In the genomic region with DNA sequence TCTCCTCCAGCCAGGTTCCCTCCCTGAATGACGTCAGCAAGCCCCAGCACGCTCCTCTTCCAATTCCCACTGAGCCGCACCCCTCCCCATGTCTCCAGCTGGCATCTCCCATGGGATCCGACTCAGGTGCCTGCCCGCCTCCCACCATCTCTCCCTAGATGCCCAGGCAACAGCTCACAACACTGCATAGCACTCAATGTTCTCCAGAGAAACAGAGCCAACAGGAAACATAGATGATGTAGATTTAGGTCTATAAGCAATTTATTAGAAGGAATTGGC, we compare ENCODE assay signal across 18 cellular contexts.
"Had no signal": no experiment of that assay in that cellular context is flagged by ENCODE, and none has a peak within 500 bp of the region (broad histone marks: within the 10 kb centered on the region; RNA-seq: fewer than 3 reads in every experiment).

No MANE protein-coding gene starts in this region.

- H3K4me1 ChIP-seq: adrenal gland, left ventricle myocardium inferior, tibial nerve had no signal

- H3K9me3 Mint-ChIP-seq: activated CD4-positive, alpha-beta T cell treated with anti-CD3 and anti-CD28 coated beads, Interleukin-2, amount 10 ng/mL, durations not matched to agents 24 days and 14 days had no signal

- H3K9me3 ChIP-seq: adrenal gland had no signal

- H3K4me3 Mint-ChIP-seq: activated B cell treated with CpG ODN at 0.5 μM for 24 hours; activated CD4-positive, alpha-beta T cell treated with anti-CD3 and anti-CD28 coated beads, Interleukin-2, amount 10 ng/mL, durations not matched to agents 24 days and 14 days; effector memory CD8-positive, alpha-beta T cell; nephron; T-helper 17 cell had no signal

- H3K27ac ChIP-seq: adrenal gland, epithelial cell of prostate, left ventricle myocardium inferior, tibial nerve had no signal

- H3K27me3 Mint-ChIP-seq: activated CD4-positive, alpha-beta T cell treated with anti-CD3 and anti-CD28 coated beads, Interleukin-2, amount 10 ng/mL, durations not matched to agents 24 days and 14 days had no signal

- H3K27me3 ChIP-seq: adrenal gland, tibial nerve had no signal

- H3K4me3 ChIP-seq: adrenal gland, left ventricle myocardium inferior, tibial nerve had no signal

- ATAC-seq: effector memory CD8-positive, alpha-beta T cell; T-helper 17 cell had no signal

- H3K27ac Mint-ChIP-seq: activated B cell treated with CpG ODN at 0.5 μM for 24 hours; activated CD4-positive, alpha-beta T cell treated with anti-CD3 and anti-CD28 coated beads, Interleukin-2, amount 10 ng/mL, durations not matched to agents 24 days and 14 days; effector memory CD8-positive, alpha-beta T cell; nephron; T-helper 17 cell had no signal

- H3K36me3 ChIP-seq: adrenal gland, left ventricle myocardium inferior, tibial nerve had no signal

- DNase-seq: activated B cell treated with CpG ODN at 0.5 μM for 24 hours; activated CD4-positive, alpha-beta T cell treated with anti-CD3 and anti-CD28 coated beads, Interleukin-2, amount 10 ng/mL, durations not matched to agents 24 days and 14 days; activated naive CD4-positive, alpha-beta T cell treated with anti-CD3 and anti-CD28 coated beads, Interleukin-2, amount 50 U/mL, for 16 hours; activated T-cell treated with anti-CD3 and anti-CD28 coated beads for 4 hours; caudate nucleus; cortex of kidney; effector memory CD8-positive, alpha-beta T cell; left ventricle myocardium inferior; mesenchymal stem cell; stimulated activated CD4-positive, alpha-beta T cell treated with anti-CD3 and anti-CD28 coated beads, Interleukin-15, amount 100 ng/mL, for 24 hours; stimulated activated CD4-positive, alpha-beta T cell treated with anti-CD3 and anti-CD28 coated beads, Interleukin-4, amount 100 ng/mL, for 4 hours; T-helper 17 cell had no signal

- FAIRE-seq: keratinocyte, TTC549 had no signal

- H3K4me1 Mint-ChIP-seq: activated B cell treated with CpG ODN at 0.5 μM for 24 hours; activated CD4-positive, alpha-beta T cell treated with anti-CD3 and anti-CD28 coated beads, Interleukin-2, amount 10 ng/mL, durations not matched to agents 24 days and 14 days; T-helper 17 cell had no signal
